ENCODE assay signal across 8 cellular contexts in genomic region chr7:124155400-124156022, GRCh38.
DNase-seq lines count a peak whose midpoint lies in the region; ATAC-seq and TF ChIP-seq lines count a peak whose summit lies in the region.

No MANE protein-coding gene starts in this region.

- H3K9me3 ChIP-seq in H9 (ENCODE audit: control insufficient read depth, low read depth, low read length): no peaks in the 10 kb centered on the region

- no peak overlapping the region for H3K14ac ChIP-seq in H9 (ENCODE audit: insufficient read depth, low read length)

- no peak for ATAC-seq in activated T-helper 17 cell treated with anti-CD3 and anti-CD28 coated beads, Interleukin-2, amount 50 U/mL, for 72 hours (replicated peaks)
- ATAC-seq in T-cell (replicated peaks in 1 of 4): no peak

- intact Hi-C loops in MCF 10A (cut with micrococcal nuclease): loop anchor here (1.0 to 10.0 kb wide), 5 partner anchors 51 to 701 kb away; partner anchors contain the start of gene GPR37

- H2BK5ac ChIP-seq in H9 (ENCODE audit: insufficient read length, low read length): no peak overlapping the region

- peaks cover 7% of the 10 kb centered on the region in 2 experiments; a peak in 3 of 4 replicates for H3K4me1 Mint-ChIP-seq in H9
- peaks cover 9% of the 10 kb centered on the region for H3K4me1 Mint-ChIP-seq in MCF 10A (ENCODE audit: insufficient read depth, unreplicated experiment)
- H3K4me1 Mint-ChIP-seq in nephron progenitor cell: no peaks in the 10 kb centered on the region
- no peaks in the 10 kb centered on the region for H3K4me1 Mint-ChIP-seq in activated T-helper 17 cell treated with anti-CD3 and anti-CD28 coated beads, Interleukin-2, amount 50 U/mL, for 72 hours
- no peaks in the 10 kb centered on the region for H3K4me1 Mint-ChIP-seq in T-cell

- TF ChIP-seq CTCF in H9 (conservative IDR thresholded peaks at IDR 0.05): peak; percentile 79
- peak; percentile 58 for TF ChIP-seq CTCF in MCF 10A (IDR thresholded peaks at IDR 0.05; ENCODE audit: unreplicated experiment)
- peak; percentile 58 for TF ChIP-seq CTCF in nephron progenitor cell (IDR thresholded peaks at IDR 0.05)

- POLR2A ChIA-PET in MCF 10A (lab: Yijun Ruan, JAX) (interaction anchor here (1.1 to 1.8 kb wide), 2 partner anchors 15 to 610 kb away, joined by 3 to 4 read pairs; partner anchors contain the start of gene GPR37), T-cell (lab: Charles Lee) (no interaction called here)

- no peak overlapping the region for H3K27ac Mint-ChIP-seq in H9
- H3K27ac Mint-ChIP-seq in MCF 10A (ENCODE audit: low read depth, unreplicated experiment): no peak overlapping the region
- H3K27ac Mint-ChIP-seq in nephron progenitor cell: no peak overlapping the region
- no peak overlapping the region for H3K27ac Mint-ChIP-seq in activated T-helper 17 cell treated with anti-CD3 and anti-CD28 coated beads, Interleukin-2, amount 50 U/mL, for 72 hours
- no peak overlapping the region for H3K27ac Mint-ChIP-seq in T-cell

- no peak overlapping the region for H2BK20ac ChIP-seq in H9 (ENCODE audit: low read depth, low read length, poor library complexity, severe bottlenecking)

- no peak overlapping the region for H2BK15ac ChIP-seq in H9 (ENCODE audit: low read depth, low read length)

- H3K27me3 Mint-ChIP-seq in H9 (ENCODE audit: low read depth) (no peaks in the 10 kb centered on the region), MCF 10A (ENCODE audit: insufficient read depth, unreplicated experiment) (no peaks in the 10 kb centered on the region), nephron progenitor cell (ENCODE audit: low read depth, poor library complexity) (peaks cover 2% of the 10 kb centered on the region), T-cell (no peaks in the 10 kb centered on the region)
- no peaks in the 10 kb centered on the region for H3K27me3 Mint-ChIP-seq in activated T-helper 17 cell treated with anti-CD3 and anti-CD28 coated beads, Interleukin-2, amount 50 U/mL, for 72 hours

- H2BK120ac ChIP-seq in H9 (ENCODE audit: low read depth, low read length, poor library complexity, severe bottlenecking): no peak overlapping the region

- no peaks in the 10 kb centered on the region for H3K23me2 ChIP-seq in H9 (ENCODE audit: insufficient read length, low read depth, low read length, poor library complexity, severe bottlenecking)

- H3K36me3 Mint-ChIP-seq in H9 (ENCODE audit: insufficient read depth in 1 of 3, low read depth in 3 of 3) (no peaks in the 10 kb centered on the region), MCF 10A (ENCODE audit: insufficient read depth, unreplicated experiment) (no peaks in the 10 kb centered on the region), nephron progenitor cell (ENCODE audit: low read depth) (no peaks in the 10 kb centered on the region), T-cell (no peaks in the 10 kb centered on the region)
- no peaks in the 10 kb centered on the region for H3K36me3 Mint-ChIP-seq in activated T-helper 17 cell treated with anti-CD3 and anti-CD28 coated beads, Interleukin-2, amount 50 U/mL, for 72 hours (ENCODE audit: low read depth)

- no peak overlapping the region for H2BK12ac ChIP-seq in H9 (ENCODE audit: insufficient read length, low read depth, low read length)

- no peaks in the 10 kb centered on the region; the same call in 1 of the 2 replicates for H3K4me1 ChIP-seq in H9 (ENCODE audit: insufficient read depth, low read length)

- no peak overlapping the region for H2AFZ ChIP-seq in H9 (ENCODE audit: low read length)

- no peaks in the 10 kb centered on the region for H3K79me2 ChIP-seq in H9 (ENCODE audit: insufficient read depth, low read length)

- no peaks in the 10 kb centered on the region for H4K20me1 ChIP-seq in H9 (ENCODE audit: control insufficient read depth, insufficient read depth, insufficient read length)

- no TSS peak for BruUV-seq in MCF 10A (replicated peaks; lab: Mats Ljungman, UMichigan)

- no peaks in the 10 kb centered on the region for H3K79me1 ChIP-seq in H9 (ENCODE audit: insufficient read depth, low read depth, low read length, poor library complexity, severe bottlenecking)

- no peak overlapping the region for H4K5ac ChIP-seq in H9 (ENCODE audit: insufficient read length, low read depth, low read length)

- H3K27ac ChIP-seq in H9 (ENCODE audit: insufficient read length, low read depth, low read length): no peak overlapping the region

- CTCF ChIA-PET in MCF 10A (lab: Yijun Ruan, JAX): interaction anchor here (0.6 to 5.4 kb wide), 32 partner anchors 10 to 774 kb away, joined by 3 to 37 read pairs (median 4); partner anchors contain the start of genes GPR37 and POT1
- CTCF ChIA-PET in T-cell (lab: Charles Lee): no interaction called here

- no peak overlapping the region for H3K56ac ChIP-seq in H9 (ENCODE audit: insufficient read length, low read depth, low read length)

- H4K8ac ChIP-seq in H9 (replicated peaks; ENCODE audit: insufficient read length, low read depth, low read length): no peak overlapping the region

- no peak overlapping the region for H3K18ac ChIP-seq in H9 (ENCODE audit: insufficient read length, low read depth, low read length)

- H3K4me2 ChIP-seq in H9 (ENCODE audit: insufficient read depth, insufficient read length, low read length): no peak overlapping the region

- no peak overlapping the region for H3T11ph ChIP-seq in H9 (ENCODE audit: low read length)

- no peak overlapping the region for H3K4ac ChIP-seq in H9 (ENCODE audit: low read depth, low read length)

- no peak overlapping the region for H4K91ac ChIP-seq in H9 (ENCODE audit: insufficient read length, low read depth, low read length)

- DNase-seq in EH (ENCODE audit: low read depth) (peak; percentile 11), H9 (no peak), NCI-H2081 (lab: John Stamatoyannopoulos, UW) (peak; percentile 10 to 57), MCF 10A (ENCODE audit: unreplicated experiment) (peak; percentile 40), nephron progenitor cell (no peak), T-cell (no peak), activated gamma-delta T cell treated with Interleukin-2 at 50 U/mL for 16 hours (no peak)

- H3K9me3 Mint-ChIP-seq in H9 (peaks cover 0 to 4% of the 10 kb centered on the region in 2 experiments; a peak in 2 of 5 replicates), MCF 10A (ENCODE audit: unreplicated experiment) (no peaks in the 10 kb centered on the region), nephron progenitor cell (no peaks in the 10 kb centered on the region), T-cell (peaks cover 0 to 4% (median 0%) of the 10 kb centered on the region in 3 donors)
- no peaks in the 10 kb centered on the region for H3K9me3 Mint-ChIP-seq in activated T-helper 17 cell treated with anti-CD3 and anti-CD28 coated beads, Interleukin-2, amount 50 U/mL, for 72 hours

- H3K4me3 Mint-ChIP-seq in H9 (no peak overlapping the region), MCF 10A (ENCODE audit: unreplicated experiment) (no peak overlapping the region), nephron progenitor cell (no peak overlapping the region), T-cell (no peak overlapping the region)
- H3K4me3 Mint-ChIP-seq in activated T-helper 17 cell treated with anti-CD3 and anti-CD28 coated beads, Interleukin-2, amount 50 U/mL, for 72 hours: no peak overlapping the region

- H3K9ac ChIP-seq in H9 (ENCODE audit: extremely low read depth, insufficient read length, low read length): no peak overlapping the region

- H3K27me3 ChIP-seq in H9 (ENCODE audit: insufficient read depth, low read length): no peaks in the 10 kb centered on the region

- H2AK5ac ChIP-seq in H9 (ENCODE audit: insufficient read length, low read length): no peak overlapping the region

- no CpG with 5 or more reads among the region's 3 CpGs for WGBS in H9 (ENCODE audit: extremely low coverage, insufficient read length, low lambda C conversion rate)

- no peak overlapping the region for H3K23ac ChIP-seq in H9 (ENCODE audit: insufficient read length, low read depth, low read length)

Comparison
In these comparisons a context has a peak if more than half of its experiments do, and no peak if none do; other contexts are left out.
1. DNase-seq: peak in EH (single experiment), NCI-H2081 (2 of 2) and MCF 10A (single experiment); none in H9 (single experiment), nephron progenitor cell (single experiment), T-cell (0 of 34) and activated gamma-delta T cell treated with Interleukin-2 at 50 U/mL for 16 hours (single experiment).
2. Peak in every context shown above with its lines, with median percentiles within 50 percentile points of each other: CTCF ChIP-seq.